8 cellular contexts compared by ENCODE assay signal in genomic region chrX:74537011-74537390, GRCh38.
DNase-seq lines count a peak whose midpoint lies in the region; ATAC-seq and TF ChIP-seq lines count a peak whose summit lies in the region.

No MANE protein-coding gene starts in this region.

- H3K27me3 Mint-ChIP-seq in activated naive CD4-positive, alpha-beta T cell treated with anti-CD3 and anti-CD28 coated beads for 36 hours (ENCODE audit: low read depth), result no peaks in the 10 kb centered on the region

- 55 to 75% methylated on average over 6 to 9 of the region's 10 CpGs for WGBS in body of pancreas, 2 donors
- WGBS in right lobe of liver (ENCODE audit: insufficient coverage, low coverage, low lambda C conversion rate, missing lambda C conversion rate), result 29% methylated on average over 4 of the region's 10 CpGs
- WGBS in upper lobe of left lung, 2 donors, result 48 to 60% methylated on average over 1 to 10 of the region's 10 CpGs

- no peaks in the 10 kb centered on the region for H3K27me3 ChIP-seq in body of pancreas
- H3K27me3 ChIP-seq in right lobe of liver, result no peaks in the 10 kb centered on the region
- peaks cover 0 to 6% (median 0%) of the 10 kb centered on the region in 4 donors for H3K27me3 ChIP-seq in upper lobe of left lung

- CTCF ChIA-PET in activated naive CD4-positive, alpha-beta T cell treated with anti-CD3 and anti-CD28 coated beads for 36 hours (lab: Charles Lee), result no interaction called here

- H3K4me3 ChIP-seq in body of pancreas (no peak overlapping the region), right lobe of liver (peak overlapping the region; percentile 41 to 56 (median 53)), upper lobe of left lung (peak overlapping the region in 3 of 4 donors; percentile 40 to 55 (median 53))

- H3K36me3 ChIP-seq in body of pancreas (replicated peaks in 1 of 2; ENCODE audit: insufficient read depth in 1 of 2, low read depth in 2 of 2) (no peaks in the 10 kb centered on the region), right lobe of liver (no peaks in the 10 kb centered on the region), upper lobe of left lung (no peaks in the 10 kb centered on the region)

- TF ChIP-seq CTCF in body of pancreas (IDR thresholded peaks at IDR 0.05) (no peak), right lobe of liver (IDR thresholded peaks at IDR 0.05) (no peak), upper lobe of left lung (IDR thresholded peaks at IDR 0.05) (no peak)

- ATAC-seq in body of pancreas (peak; percentile 16), right lobe of liver (no peak), upper lobe of left lung (ENCODE audit: low FRiP score in 2 of 2) (peak in 1 of 2 donors; percentile 42), GM18505 (IDR thresholded peaks at IDR 0.05; ENCODE audit: unreplicated experiment) (no peak)

- no peak overlapping the region for H3K27ac Mint-ChIP-seq in activated naive CD4-positive, alpha-beta T cell treated with anti-CD3 and anti-CD28 coated beads for 36 hours

- no peak for TF ChIP-seq POLR2A in body of pancreas (IDR thresholded peaks at IDR 0.05)
- no peak for TF ChIP-seq POLR2A in right lobe of liver (IDR thresholded peaks at IDR 0.05)
- no peak for TF ChIP-seq POLR2A in upper lobe of left lung (IDR thresholded peaks at IDR 0.05)
- no peak for TF ChIP-seq POLR2A in GM18505 (IDR thresholded peaks at IDR 0.05; ENCODE audit: borderline replicate concordance, extremely low read depth, insufficient read depth, insufficient read length)

- peaks cover 1% of the 10 kb centered on the region for H3K36me3 Mint-ChIP-seq in activated naive CD4-positive, alpha-beta T cell treated with anti-CD3 and anti-CD28 coated beads for 36 hours (ENCODE audit: low read depth)

- no peak for DNase-seq in activated naive CD4-positive, alpha-beta T cell treated with anti-CD3 and anti-CD28 coated beads for 36 hours
- DNase-seq in activated naive CD4-positive, alpha-beta T cell treated with anti-CD3 and anti-CD28 coated beads, Interleukin-2, amount 50 U/mL, for 16 hours, result no peak
- DNase-seq in body of pancreas (peak in 1 of 4 donors; percentile 7), right lobe of liver (no peak), upper lobe of left lung (no peak), putamen (ENCODE audit: low spot score) (no peak), NCI-H69 (lab: John Stamatoyannopoulos, UW) (no peak)

- H3K9me3 ChIP-seq in body of pancreas (no peaks in the 10 kb centered on the region), right lobe of liver (no peaks in the 10 kb centered on the region), upper lobe of left lung (no peaks in the 10 kb centered on the region)

- intact Hi-C loops in activated naive CD4-positive, alpha-beta T cell treated with anti-CD3 and anti-CD28 coated beads for 36 hours (cut with micrococcal nuclease), result loop anchor here (2.0 to 10.0 kb wide), 2 partner anchors 78 to 972 kb away; partner anchors contain the start of genes CHIC1 and RLIM
- intact Hi-C loops in body of pancreas (cut with DNase I) (no loop called here), right lobe of liver (cut with DNase I) (loop anchor here in 1 of 2 donors (10.0 kb wide), 1 partner anchor 152 kb away; no protein-coding TSS in a partner anchor)

- TF ChIP-seq EP300 in upper lobe of left lung (IDR thresholded peaks at IDR 0.05), result no peak

- H3K9me3 Mint-ChIP-seq in activated naive CD4-positive, alpha-beta T cell treated with anti-CD3 and anti-CD28 coated beads for 36 hours, result no peaks in the 10 kb centered on the region

- peaks cover 20% of the 10 kb centered on the region for H3K4me1 Mint-ChIP-seq in activated naive CD4-positive, alpha-beta T cell treated with anti-CD3 and anti-CD28 coated beads for 36 hours (ENCODE audit: low read depth)

- H3K27ac ChIP-seq in body of pancreas, result peak overlapping the region in 3 of 4 donors; percentile 59 to 80 (median 74)
- H3K27ac ChIP-seq in right lobe of liver, result peak overlapping the region; percentile 19 to 82 (median 66)
- H3K27ac ChIP-seq in upper lobe of left lung, result peak overlapping the region; percentile 76 to 91 (median 88)

- peak overlapping the region; percentile 73 for H3K4me3 Mint-ChIP-seq in activated naive CD4-positive, alpha-beta T cell treated with anti-CD3 and anti-CD28 coated beads for 36 hours

- H3K4me1 ChIP-seq in body of pancreas, result no peaks in the 10 kb centered on the region
- H3K4me1 ChIP-seq in right lobe of liver, result peaks cover 0 to 3% (median 0%) of the 10 kb centered on the region in 4 donors
- peaks cover 0 to 9% (median 3%) of the 10 kb centered on the region in 4 donors for H3K4me1 ChIP-seq in upper lobe of left lung

Comparison
In these comparisons a context has a peak if more than half of its experiments do, and no peak if none do; other contexts are left out.
1. H3K4me3 ChIP-seq: peak in right lobe of liver (3 of 3) and upper lobe of left lung (3 of 4); none in body of pancreas (0 of 2).
2. Peak in every context shown above with its lines, with median percentiles within 50 percentile points of each other: H3K27ac ChIP-seq.